24 cellular contexts compared by ENCODE assay signal in the genomic region with DNA sequence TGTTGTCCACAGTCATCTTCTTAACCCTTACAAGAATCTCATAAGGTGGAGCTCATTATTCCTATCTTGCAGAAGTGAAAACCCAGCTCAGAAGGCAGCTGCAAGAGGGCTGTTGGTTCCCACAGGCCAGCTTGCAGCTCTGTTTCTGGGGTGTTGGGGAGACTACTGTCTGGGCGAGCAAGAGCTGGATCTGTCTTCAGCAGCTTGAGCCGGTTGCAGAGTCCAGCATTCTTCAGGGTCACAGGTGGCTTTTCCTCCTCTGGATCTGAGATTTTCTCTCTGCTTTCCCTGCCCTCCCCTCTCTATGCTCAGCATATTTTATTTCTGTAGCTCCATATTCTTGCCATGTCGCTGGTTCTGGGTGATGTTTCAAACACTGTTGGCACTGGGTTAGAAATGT.
"Had no signal": no experiment of that assay in that cellular context is flagged by ENCODE, and none has a peak within 500 bp of the region (broad histone marks: within the 10 kb centered on the region; RNA-seq: fewer than 3 reads in every experiment).

No MANE protein-coding gene starts in this region.

- H3K27ac Mint-ChIP-seq: immature natural killer cell; natural killer cell treated with Interleukin-12 subunit alpha and Interleukin-12 subunit beta and Interleukin-15 and Interleukin-18, amount 100 ng/mL, for 72 hours; stimulated activated effector memory CD8-positive, alpha-beta T cell treated with anti-CD3 and anti-CD28 coated beads, Interleukin-12 subunit alpha, Interleukin-12 subunit beta, amount 100 ng/mL, for 72 hours had no signal

- H3K36me3 Mint-ChIP-seq: immature natural killer cell; natural killer cell treated with Interleukin-12 subunit alpha and Interleukin-12 subunit beta and Interleukin-15 and Interleukin-18, amount 100 ng/mL, for 72 hours; stimulated activated effector memory CD8-positive, alpha-beta T cell treated with anti-CD3 and anti-CD28 coated beads, Interleukin-12 subunit alpha, Interleukin-12 subunit beta, amount 100 ng/mL, for 72 hours had no signal

- H3K9me3 ChIP-seq: esophagus muscularis mucosa, gastrocnemius medialis, left ventricle myocardium inferior, psoas muscle, tibial nerve had no signal

- H3K4me3 ChIP-seq: dorsolateral prefrontal cortex, esophagus muscularis mucosa, gastrocnemius medialis, left ventricle myocardium inferior, lung, psoas muscle, tibial nerve had no signal

- H3K4me1 ChIP-seq: psoas muscle had no signal

- H3K4me3 Mint-ChIP-seq: central memory CD8-positive, alpha-beta T cell; immature natural killer cell; natural killer cell treated with Interleukin-12 subunit alpha and Interleukin-12 subunit beta and Interleukin-15 and Interleukin-18, amount 100 ng/mL, for 72 hours; stimulated activated effector memory CD8-positive, alpha-beta T cell treated with anti-CD3 and anti-CD28 coated beads, Interleukin-12 subunit alpha, Interleukin-12 subunit beta, amount 100 ng/mL, for 72 hours had no signal

- H3K27ac ChIP-seq: dorsolateral prefrontal cortex, epithelial cell of prostate, esophagus muscularis mucosa, gastrocnemius medialis, left ventricle myocardium inferior, psoas muscle, tibial nerve had no signal

- DNase-seq: cortex of kidney; dorsolateral prefrontal cortex; effector CD8-positive, alpha-beta T cell; gastrocnemius medialis; glutamatergic neuron; immature natural killer cell; kidney; left cardiac atrium; left ventricle myocardium inferior; mesenchymal stem cell; midbrain; psoas muscle; retina; small intestine; stimulated activated CD4-positive, alpha-beta T cell treated with anti-CD3 and anti-CD28 coated beads, Interleukin-4, amount 100 ng/mL, for 1 hour; stimulated activated CD8-positive, alpha-beta memory T cell treated with anti-CD3 and anti-CD28 coated beads, Interleukin-4, amount 100 ng/mL, for 48 hours; stimulated activated naive CD8-positive, alpha-beta T cell treated with anti-CD3 and anti-CD28 coated beads, Interleukin-15, Interleukin-2, amounts not matched to agents 100 U/mL and 50 U/mL, for 24 hours had no signal

- ATAC-seq: gastrocnemius medialis; natural killer cell treated with Interleukin-12 subunit alpha and Interleukin-12 subunit beta and Interleukin-15 and Interleukin-18, amount 100 ng/mL, for 72 hours; psoas muscle; stimulated activated effector memory CD8-positive, alpha-beta T cell treated with anti-CD3 and anti-CD28 coated beads, Interleukin-12 subunit alpha, Interleukin-12 subunit beta, amount 100 ng/mL, for 72 hours; stimulated activated naive CD8-positive, alpha-beta T cell treated with anti-CD3 and anti-CD28 coated beads, Interleukin-15, Interleukin-2, amounts not matched to agents 100 U/mL and 50 U/mL, for 24 hours had no signal

- H3K36me3 ChIP-seq: esophagus muscularis mucosa, gastrocnemius medialis, left ventricle myocardium inferior, tibial nerve had no signal

- H3K9me3 Mint-ChIP-seq: central memory CD8-positive, alpha-beta T cell; immature natural killer cell; natural killer cell treated with Interleukin-12 subunit alpha and Interleukin-12 subunit beta and Interleukin-15 and Interleukin-18, amount 100 ng/mL, for 72 hours; stimulated activated effector memory CD8-positive, alpha-beta T cell treated with anti-CD3 and anti-CD28 coated beads, Interleukin-12 subunit alpha, Interleukin-12 subunit beta, amount 100 ng/mL, for 72 hours had no signal
